Comparison of ENCODE assay signal across 8 cellular contexts in the genomic region with DNA sequence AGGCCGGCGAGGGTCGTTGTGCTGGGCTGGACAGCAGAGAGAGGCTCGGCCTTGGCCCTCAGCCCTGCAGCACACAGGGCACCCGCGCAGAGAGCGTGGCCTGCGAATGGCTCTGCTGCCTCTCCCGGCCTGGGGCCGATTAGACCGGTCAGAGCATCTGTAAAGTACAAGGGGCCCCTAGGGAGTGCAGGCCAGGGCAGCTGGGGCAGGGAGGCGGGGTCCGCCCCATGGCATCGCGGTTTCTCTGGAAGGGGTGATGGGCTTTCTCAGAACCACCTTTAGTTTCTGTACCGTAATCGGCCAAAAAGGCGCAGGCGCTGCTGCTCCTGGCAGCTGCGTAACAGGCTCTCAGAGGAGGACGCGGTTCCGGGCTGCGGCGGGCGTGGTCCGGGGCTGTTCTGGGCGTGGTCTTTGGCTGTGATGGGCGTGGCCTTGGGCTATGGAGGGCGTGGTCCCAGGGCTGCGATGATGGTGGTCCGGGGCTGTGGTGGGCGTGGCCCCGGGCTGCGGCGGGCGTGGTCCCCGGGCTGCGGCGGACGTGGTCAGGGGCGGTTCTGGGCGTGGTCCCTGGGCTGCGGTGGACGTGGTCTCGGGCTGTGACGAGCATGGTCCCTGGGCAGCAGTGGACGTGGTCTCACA. TPM values are rescaled to one million over a fixed set of nuclear protein-coding genes. Genes with fewer than 3 reads are reported as not detected.
DNase-seq lines count a peak whose midpoint lies in the region; ATAC-seq and TF ChIP-seq lines count a peak whose summit lies in the region.

No MANE protein-coding gene starts in this region.

- H3K9me3 ChIP-seq in HUES6 (ENCODE audit: control insufficient read depth, insufficient read depth, low read depth, low read length) (no peaks in the 10 kb centered on the region; the same call in 1 of the 2 replicates), right atrium auricular region (peaks cover 0 to 1% of the 10 kb centered on the region in 2 donors)

- peaks cover 4% of the 10 kb centered on the region for H3K27me3 Mint-ChIP-seq in activated naive CD8-positive, alpha-beta T cell treated with anti-CD3 and anti-CD28 coated beads, Interleukin-2, amount 50 U/mL, for 24 hours

- H3K9ac ChIP-seq in HUES6 (ENCODE audit: low read length), result peak overlapping the region; percentile 34

- H3K9me3 Mint-ChIP-seq in activated naive CD8-positive, alpha-beta T cell treated with anti-CD3 and anti-CD28 coated beads, Interleukin-2, amount 50 U/mL, for 24 hours, result no peaks in the 10 kb centered on the region

- H3K27me3 ChIP-seq in HUES6 (ENCODE audit: control insufficient read depth, insufficient read depth, low read length), result peaks cover 17% of the 10 kb centered on the region
- no peaks in the 10 kb centered on the region for H3K27me3 ChIP-seq in right atrium auricular region

- H3K4me3 Mint-ChIP-seq in activated naive CD8-positive, alpha-beta T cell treated with anti-CD3 and anti-CD28 coated beads, Interleukin-2, amount 50 U/mL, for 24 hours, result peak overlapping the region; percentile 70

- under 1% methylated on average over 48 of the region's 48 CpGs for WGBS in urinary bladder

- H3K36me3 ChIP-seq in HUES6 (ENCODE audit: control insufficient read depth, insufficient read depth, low read length) (no peaks in the 10 kb centered on the region), right atrium auricular region (no peaks in the 10 kb centered on the region), urinary bladder (ENCODE audit: insufficient read depth) (no peaks in the 10 kb centered on the region)

- no peaks in the 10 kb centered on the region for H3K36me3 Mint-ChIP-seq in activated naive CD8-positive, alpha-beta T cell treated with anti-CD3 and anti-CD28 coated beads, Interleukin-2, amount 50 U/mL, for 24 hours (ENCODE audit: low read depth)

- H3K4me3 ChIP-seq in HUES6 (ENCODE audit: low read depth, low read length), result peak overlapping the region; percentile 63
- H3K4me3 ChIP-seq in right atrium auricular region, result peak overlapping the region; percentile 39 to 60
- peak overlapping the region; percentile 40 for H3K4me3 ChIP-seq in urinary bladder (ENCODE audit: low read depth, low read length)

- DNase-seq in COR-L47 (lab: John Stamatoyannopoulos, UW), result peak; percentile 64
- peak; percentile 66 to 76 for DNase-seq in SW 1271 (lab: John Stamatoyannopoulos, UW)
- DNase-seq in activated naive CD8-positive, alpha-beta T cell treated with anti-CD3 and anti-CD28 coated beads, Interleukin-2, amount 50 U/mL, for 24 hours, result peak; percentile 89
- DNase-seq in right atrium auricular region (ENCODE audit: low spot score), result peak; percentile 76
- peak; percentile 65 for DNase-seq in putamen (ENCODE audit: low spot score)

- H3K27ac ChIP-seq in HUES6 (ENCODE audit: low read depth, low read length) (no peak overlapping the region), right atrium auricular region (peak overlapping the region; percentile 72 to 79), urinary bladder (ENCODE audit: low read depth) (no peak overlapping the region)

- TF ChIP-seq CTCF in right atrium auricular region (IDR thresholded peaks at IDR 0.05), result no peak

- peak; percentile 95 for ATAC-seq in GM21423 (IDR thresholded peaks at IDR 0.05; ENCODE audit: unreplicated experiment)
- ATAC-seq in activated naive CD8-positive, alpha-beta T cell treated with anti-CD3 and anti-CD28 coated beads, Interleukin-2, amount 50 U/mL, for 24 hours, result peak; percentile 88

- H3K27ac Mint-ChIP-seq in activated naive CD8-positive, alpha-beta T cell treated with anti-CD3 and anti-CD28 coated beads, Interleukin-2, amount 50 U/mL, for 24 hours, result peak overlapping the region; percentile 15

- H3K4me1 ChIP-seq in HUES6 (ENCODE audit: control insufficient read depth, insufficient read depth, low read length), result peaks cover 11% of the 10 kb centered on the region
- H3K4me1 ChIP-seq in right atrium auricular region, result peaks cover 0 to 18% of the 10 kb centered on the region in 2 donors
- H3K4me1 ChIP-seq in urinary bladder (ENCODE audit: insufficient read depth), result peaks cover 2% of the 10 kb centered on the region

- H3K4me1 Mint-ChIP-seq in activated naive CD8-positive, alpha-beta T cell treated with anti-CD3 and anti-CD28 coated beads, Interleukin-2, amount 50 U/mL, for 24 hours, result peaks cover 8% of the 10 kb centered on the region

RNA-seq across cellular contexts. Expression of a gene that starts 1.5 kb away (rescaled TPM):
- total RNA-seq in right atrium auricular region, result not detected
- total RNA-seq in urinary bladder, result not detected
- not detected for polyA plus RNA-seq in urinary bladder

RNA-seq across cellular contexts. Expression of a gene that starts 27.9 kb away (rescaled TPM):
- total RNA-seq in right atrium auricular region (not detected), urinary bladder (0.42 TPM)
- polyA plus RNA-seq in urinary bladder, result 0.05 TPM

Comparison
In these comparisons a context has a peak if more than half of its experiments do, and no peak if none do; other contexts are left out.
1. H3K27ac ChIP-seq: peak in right atrium auricular region (2 of 2); none in HUES6 (single experiment) and urinary bladder (single experiment).
2. Peak in every context shown above with its lines, with median percentiles within 50 percentile points of each other: DNase-seq and H3K4me3 ChIP-seq.